ENCODE assay signal across 1 cellular context in genomic region chr19:1848399-1849131, GRCh38.
TF ChIP-seq lines count a peak whose summit lies in the region.

Gene REXO1 (minus strand): TSS chr19:1848483. CDS start chr19:1848358, 125 bp downstream.

TF ChIP-seq in HepG2, 621 proteins besides CTCF, POLR2A, EP300 and RAD21 (continued from another document and continues in another):
- TF ChIP-seq TBL1XR1 (IDR thresholded peaks at IDR 0.05; ENCODE audit: borderline replicate concordance, low read length, partially characterized antibody), result no peak
- TF ChIP-seq GFI1 (CRISPR knock-in tag; IDR thresholded peaks at IDR 0.05; ENCODE audit: borderline replicate concordance), result peak; percentile 39; the same call in 1 of the 2 replicates
- peak; percentile 39 for TF ChIP-seq RBM39 (IDR thresholded peaks at IDR 0.05; ENCODE audit: low read depth, low read length, poor library complexity, severe bottlenecking)
- TF ChIP-seq ZNF335 (CRISPR knock-in tag; IDR thresholded peaks at IDR 0.05), result peak; percentile 98
- TF ChIP-seq MTERF4 (CRISPR knock-in tag; IDR thresholded peaks at IDR 0.05), result 0 out of 2 replicates have a peak, but pooled peaks have one; percentile 38
- TF ChIP-seq SIX4 (CRISPR knock-in tag; IDR thresholded peaks at IDR 0.05), result no peak
- peak; percentile 42; the same call in 1 of the 2 replicates for TF ChIP-seq PHF21A (CRISPR knock-in tag; IDR thresholded peaks at IDR 0.05)
- no peak for TF ChIP-seq MEF2D (CRISPR knock-in tag; IDR thresholded peaks at IDR 0.05)
- no peak for TF ChIP-seq ZNF3 (CRISPR knock-in tag; IDR thresholded peaks at IDR 0.05)
- no peak for TF ChIP-seq ZNF296 (CRISPR knock-in tag; conservative IDR thresholded peaks at IDR 0.05)
- TF ChIP-seq ZFP90 (CRISPR knock-in tag; IDR thresholded peaks at IDR 0.05; ENCODE audit: borderline replicate concordance), result no peak
- TF ChIP-seq ZNF574 (CRISPR knock-in tag; IDR thresholded peaks at IDR 0.05), result peak; percentile 63
- peak; percentile 35; the same call in 1 of the 2 replicates for TF ChIP-seq MAFF (IDR thresholded peaks at IDR 0.05; ENCODE audit: low read depth, low read length)
- TF ChIP-seq ZBTB42 (CRISPR knock-in tag; IDR thresholded peaks at IDR 0.05), result no peak
- 0 out of 2 replicates have a peak, but pooled peaks have one; percentile 4 for TF ChIP-seq MYC (CRISPR knock-in tag; IDR thresholded peaks at IDR 0.05; ENCODE audit: borderline replicate concordance)
- no peak for TF ChIP-seq ZNF496 (CRISPR knock-in tag; IDR thresholded peaks at IDR 0.05; ENCODE audit: insufficient replicate concordance)
- TF ChIP-seq MIER2 (CRISPR knock-in tag; IDR thresholded peaks at IDR 0.05), result no peak
- TF ChIP-seq TCF12 (IDR thresholded peaks at IDR 0.05), result no peak
- TF ChIP-seq TCF12 (CRISPR knock-in tag; IDR thresholded peaks at IDR 0.05), result no peak
- TF ChIP-seq TAF1 (CRISPR knock-in tag; IDR thresholded peaks at IDR 0.05), result peak; percentile 82
- peak; percentile 62; the same call in 1 of the 2 replicates for TF ChIP-seq SIN3B (IDR thresholded peaks at IDR 0.05; ENCODE audit: low read length)
- TF ChIP-seq SNAPC4 (CRISPR knock-in tag; IDR thresholded peaks at IDR 0.05), result peak; percentile 72; the same call in 1 of the 2 replicates
- TF ChIP-seq RFXAP (CRISPR knock-in tag; IDR thresholded peaks at IDR 0.05; ENCODE audit: borderline replicate concordance), result no peak
- 0 out of 2 replicates have a peak, but pooled peaks have one; percentile 44 for TF ChIP-seq ZNF383 (CRISPR knock-in tag; IDR thresholded peaks at IDR 0.05; ENCODE audit: borderline replicate concordance)
- peak; percentile 60; the same call in 1 of the 2 replicates for TF ChIP-seq MAZ (IDR thresholded peaks at IDR 0.05; ENCODE audit: borderline replicate concordance, low read depth, low read length)
- TF ChIP-seq MAZ (CRISPR knock-in tag; IDR thresholded peaks at IDR 0.05; ENCODE audit: low read depth), result peak; percentile 84
- peak; percentile 96 for TF ChIP-seq YY1 (IDR thresholded peaks at IDR 0.05; ENCODE audit: insufficient read depth, insufficient replicate concordance, low read depth, low read length)
- TF ChIP-seq AHR (CRISPR knock-in tag; IDR thresholded peaks at IDR 0.05), result peak; percentile 65; the same call in 1 of the 2 replicates
- TF ChIP-seq HNRNPUL1 (IDR thresholded peaks at IDR 0.05; ENCODE audit: low read depth, low read length), result no peak
- peak; percentile 49; the same call in 1 of the 2 replicates for TF ChIP-seq RXRA (CRISPR knock-in tag; IDR thresholded peaks at IDR 0.05)
- TF ChIP-seq AGO1 (IDR thresholded peaks at IDR 0.05; ENCODE audit: low read depth, low read length, poor library complexity, severe bottlenecking), result no peak
- TF ChIP-seq ZNF20 (CRISPR knock-in tag; IDR thresholded peaks at IDR 0.05), result no peak
- TF ChIP-seq PTBP1 (IDR thresholded peaks at IDR 0.05; ENCODE audit: low read depth, low read length, poor library complexity, severe bottlenecking), result no peak
- TF ChIP-seq ARNT2 (CRISPR knock-in tag; IDR thresholded peaks at IDR 0.05; ENCODE audit: low read depth), result peak; percentile 46; the same call in 1 of the 2 replicates
- no peak for TF ChIP-seq ATF2 (CRISPR knock-in tag; IDR thresholded peaks at IDR 0.05)
- no peak for TF ChIP-seq HIVEP1 (CRISPR knock-in tag; IDR thresholded peaks at IDR 0.05)
- peak; percentile 84 for TF ChIP-seq ZNF446 (CRISPR knock-in tag; IDR thresholded peaks at IDR 0.05)
- TF ChIP-seq ZSCAN25 (CRISPR knock-in tag; IDR thresholded peaks at IDR 0.05), result no peak
- no peak for TF ChIP-seq RNF2 (conservative IDR thresholded peaks at IDR 0.05; ENCODE audit: low read depth)
- TF ChIP-seq ZNF44 (CRISPR knock-in tag; IDR thresholded peaks at IDR 0.05), result peak; percentile 33; the same call in 1 of the 2 replicates
- no peak for TF ChIP-seq SNAPC2 (CRISPR knock-in tag; IDR thresholded peaks at IDR 0.05)
- TF ChIP-seq POLR2AphosphoS5 (IDR thresholded peaks at IDR 0.05; ENCODE audit: low read depth, low read length), result peak; percentile 29; the same call in 1 of the 2 replicates
- TF ChIP-seq ZNF646 (CRISPR knock-in tag; IDR thresholded peaks at IDR 0.05), result no peak
- 0 out of 2 replicates have a peak, but pooled peaks have one; percentile 42 for TF ChIP-seq JUN (CRISPR knock-in tag; IDR thresholded peaks at IDR 0.05)
- no peak for TF ChIP-seq ZNF660 (CRISPR knock-in tag; IDR thresholded peaks at IDR 0.05; ENCODE audit: borderline replicate concordance, low read depth)
- 0 out of 2 replicates have a peak, but pooled peaks have one; percentile 40 for TF ChIP-seq ZNF792 (CRISPR knock-in tag; IDR thresholded peaks at IDR 0.05)
- TF ChIP-seq ZNF563 (CRISPR knock-in tag; IDR thresholded peaks at IDR 0.05), result 0 out of 2 replicates have a peak, but pooled peaks have one; percentile 64
- no peak for TF ChIP-seq SOX6 (IDR thresholded peaks at IDR 0.05)
- 0 out of 2 replicates have a peak, but pooled peaks have one; percentile 32 for TF ChIP-seq SOX6 (CRISPR knock-in tag; IDR thresholded peaks at IDR 0.05)
- TF ChIP-seq CSRNP1 (CRISPR knock-in tag; IDR thresholded peaks at IDR 0.05), result no peak
- peak; percentile 78; the same call in 1 of the 2 replicates for TF ChIP-seq ZNF790 (CRISPR knock-in tag; IDR thresholded peaks at IDR 0.05; ENCODE audit: borderline replicate concordance)
- TF ChIP-seq ZSCAN21 (CRISPR knock-in tag; IDR thresholded peaks at IDR 0.05; ENCODE audit: borderline replicate concordance), result 0 out of 2 replicates have a peak, but pooled peaks have one; percentile 37
